In genomic region chr12:111598637-111599458, GRCh38 we compare ENCODE assay signal across 1 cellular context.
TF ChIP-seq lines count a peak whose summit lies in the region.

Gene ATXN2 (minus strand): TSS chr12:111599315. CDS start chr12:111599034, 281 bp downstream.

TF ChIP-seq in GM12878, 131 proteins besides CTCF, POLR2A, EP300 and RAD21:
- TF ChIP-seq NKRF (conservative IDR thresholded peaks at IDR 0.05) (peak; percentile 71), JUND (IDR thresholded peaks at IDR 0.05; ENCODE audit: low read depth, low read length) (no peak), RB1 (IDR thresholded peaks at IDR 0.05; ENCODE audit: borderline replicate concordance) (peak; percentile 23; the same call in 1 of the 2 replicates), HDAC6 (IDR thresholded peaks at IDR 0.05; ENCODE audit: unreplicated experiment) (no peak), SIN3A (IDR thresholded peaks at IDR 0.05; ENCODE audit: low read depth, low read length) (peak; percentile 20; the same call in 1 of the 2 replicates), SRF (IDR thresholded peaks at IDR 0.05; ENCODE audit: low read depth in 2 of 2, low read length in 2 of 2) (0 out of 4 replicates have a peak, but pooled peaks of 1 of the 2 experiments have one; percentile 2), BACH1 (IDR thresholded peaks at IDR 0.05; ENCODE audit: borderline replicate concordance) (peak; percentile 11; the same call in 1 of the 2 replicates), STAT1 (conservative IDR thresholded peaks at IDR 0.05) (no peak), ZNF687 (IDR thresholded peaks at IDR 0.05) (no peak), EGR1 (IDR thresholded peaks at IDR 0.05; ENCODE audit: borderline replicate concordance in 1 of 2, low read depth in 2 of 2, low read length in 2 of 2) (peak in 1 of 2 experiments; percentile 20; a peak in 1 of 3 replicates)
